11 cellular contexts compared by ENCODE assay signal in the genomic region with DNA sequence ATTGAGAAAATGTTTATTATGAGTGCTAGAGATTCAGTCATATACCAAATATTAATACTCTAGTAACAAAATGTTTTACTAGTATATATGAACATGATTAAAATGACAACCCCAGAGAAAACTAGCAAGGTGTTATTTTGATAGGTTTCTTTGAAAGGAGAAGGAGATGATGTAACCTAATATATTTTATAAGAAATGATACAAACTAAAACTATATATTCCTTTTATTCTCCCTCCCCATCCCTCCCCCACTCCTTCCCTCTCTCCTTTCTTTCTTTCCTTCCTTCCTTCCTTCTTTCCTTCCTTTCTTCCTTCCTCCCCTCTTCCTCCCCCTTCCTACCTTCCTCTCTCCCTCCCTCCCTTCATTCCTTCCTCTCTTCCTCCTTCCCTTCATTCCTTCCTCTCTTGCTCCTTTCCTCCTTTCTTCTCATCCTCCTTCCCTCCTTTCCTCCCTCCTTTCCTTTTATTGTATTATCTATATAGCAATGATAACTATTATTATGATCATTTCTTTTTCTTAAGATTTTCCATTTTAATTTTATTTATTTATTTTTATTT.
"Had no signal": no experiment of that assay in that cellular context is flagged by ENCODE, and none has a peak within 500 bp of the region (broad histone marks: within the 10 kb centered on the region; RNA-seq: fewer than 3 reads in every experiment).

No MANE protein-coding gene starts in this region.

- H3K4me2 ChIP-seq: GM23338 had no signal

- H3K27ac Mint-ChIP-seq: GM23338, H9, HFFc6 had no signal

- H2AFZ ChIP-seq: GM23248, GM23338 had no signal

- H3K4me1 ChIP-seq: HAP-1 had no signal

- H3K9me3 Mint-ChIP-seq: GM23338, H9 had no signal

- ATAC-seq: GM23338, HCT116 had no signal

- H3K4me3 ChIP-seq: GM23248, GM23338, HAP-1 had no signal

- H3K27ac ChIP-seq: GM23248 had no signal

- H3K36me3 ChIP-seq: HAP-1 had no signal

- DNase-seq: GM23248, GOT3, H7, H9, HCEC 1CT, HFFc6 had no signal

- FAIRE-seq: H1, H54 had no signal

- H3K9me3 ChIP-seq: HAP-1 had no signal

- H3K9ac ChIP-seq: GM23248 had no signal

- H3K4me3 Mint-ChIP-seq: GM23338, H9, HFFc6 had no signal
